ENCODE assay signal across 5 cellular contexts in genomic region chr17:61539728-61540127, GRCh38. TPM values are rescaled to one million over a fixed set of nuclear protein-coding genes. Genes with fewer than 3 reads are reported as not detected.
"Had no signal": no experiment of that assay in that cellular context is flagged by ENCODE, and none has a peak within 500 bp of the region (broad histone marks: within the 10 kb centered on the region; RNA-seq: fewer than 3 reads in every experiment).

No MANE protein-coding gene starts in this region.

RNA-seq across cellular contexts. Expression of gene NACA2, which starts 51.3 kb away (rescaled TPM):
- total RNA-seq: HepG2, HT-29, HT1080, IMR-90 had no signal
- polyA plus RNA-seq: IgD-negative memory B cell, IMR-90 had no signal
